ENCODE assay signal across 8 cellular contexts in genomic region chr2:85611705-85612587, GRCh38. TPM values are rescaled to one million over a fixed set of nuclear protein-coding genes. Genes with fewer than 3 reads are reported as not detected.
DNase-seq lines count a peak whose midpoint lies in the region; ATAC-seq, FAIRE-seq and TF ChIP-seq lines count a peak whose summit lies in the region.

Gene C2orf68, minus strand, starts transcription at chr2:85612066. Its CDS starts 82 bp downstream, at chr2:85611984.

- H3K4me3 ChIP-seq in AG10803 (ENCODE audit: low read length), result peak within 1 kb of the TSS; percentile 77
- H3K4me3 ChIP-seq in kidney (ENCODE audit: low read length in 2 of 2), result peak within 1 kb of the TSS; percentile 85

- peak within 1 kb of the TSS; percentile 80 to 85 for H3K9ac ChIP-seq in kidney (ENCODE audit: low read length in 2 of 2)

- H3K4me1 ChIP-seq in kidney (ENCODE audit: control insufficient read depth in 1 of 2, insufficient read depth in 1 of 2, low read depth in 1 of 2, low read length in 2 of 2), result peaks cover 9 to 13% of the 10 kb centered on the region in 2 donors

- peak; percentile 82 for DNase-seq in AG10803 (ENCODE audit: low read depth)
- DNase-seq in NCI-H446 (lab: John Stamatoyannopoulos, UW), result peak; percentile 65 to 85
- DNase-seq in activated CD4-positive, CD25-positive, alpha-beta regulatory T cell treated with anti-CD3 and anti-CD28 coated beads, Interleukin-2, amount 50 U/mL, for 72 hours, result peak; percentile 84
- peak; percentile 91 for DNase-seq in cerebellar cortex (ENCODE audit: low spot score)
- peak; percentile 97 for DNase-seq in kidney
- peak; percentile 94 for DNase-seq in stimulated activated CD4-positive, alpha-beta T cell treated with anti-CD3 and anti-CD28 coated beads, Interleukin-15, amount 100 ng/mL, for 24 hours

- H3K36me3 ChIP-seq in kidney (ENCODE audit: control insufficient read depth in 1 of 2, insufficient read depth in 2 of 2, low read length in 2 of 2), result peaks cover 8 to 10% of the 10 kb centered on the region in 2 donors

- TF ChIP-seq CTCF in AG10803 (conservative IDR thresholded peaks at IDR 0.05; ENCODE audit: low read length) (no peak), kidney (IDR thresholded peaks at IDR 0.05; ENCODE audit: borderline replicate concordance, extremely low read depth, insufficient read depth) (no peak)

- FAIRE-seq in kidney (lab: Jason Lieb, UNC), result no peak

- peak; percentile 68 for ATAC-seq in GM18873 (IDR thresholded peaks at IDR 0.05; ENCODE audit: low FRiP score, unreplicated experiment)
- ATAC-seq in HG03135 (IDR thresholded peaks at IDR 0.05; ENCODE audit: unreplicated experiment), result peak; percentile 71

- no peaks in the 10 kb centered on the region for H3K9me3 ChIP-seq in kidney (ENCODE audit: control insufficient read depth in 1 of 2, low read length in 2 of 2)

- peak within 1 kb of the TSS; percentile 30 to 73 for H3K27ac ChIP-seq in kidney (ENCODE audit: low read depth in 2 of 2, low read length in 2 of 2)

- intact Hi-C loops in kidney (cut with DNase I), result no loop called here

RNA-seq across cellular contexts. Expression of gene C2orf68, which starts in this region (rescaled TPM):
- 34.5 TPM for total RNA-seq in kidney
- 37.6 TPM for polyA plus RNA-seq in kidney (ENCODE audit: insufficient read depth, low read depth, low replicate concordance)

Comparison
In these comparisons a context has a peak if more than half of its experiments do, and no peak if none do; other contexts are left out.
1. Peak in every context shown above with its lines: DNase-seq, ATAC-seq, H3K4me3 ChIP-seq and H3K27ac ChIP-seq.